ENCODE assay signal across 2 cellular contexts in the genomic region with DNA sequence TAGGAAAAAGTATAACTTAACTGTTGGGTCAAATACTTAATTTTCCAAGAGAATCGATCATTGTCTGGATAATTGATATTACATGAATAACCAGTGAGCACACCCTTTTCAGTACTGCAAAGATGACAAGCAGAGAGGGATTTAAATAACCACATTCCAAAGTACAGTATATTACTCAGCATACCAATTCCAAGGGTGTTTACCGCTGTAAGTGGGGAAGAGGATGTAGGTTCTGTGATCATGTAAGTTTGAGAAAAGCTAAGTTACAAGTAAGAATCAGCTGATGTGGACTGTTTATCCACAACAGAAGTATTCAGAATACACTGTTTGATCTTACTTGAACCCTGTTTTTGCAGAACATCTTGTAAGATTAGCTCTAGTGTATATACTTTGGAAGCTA.
TF ChIP-seq lines count a peak whose summit lies in the region.

No MANE protein-coding gene starts in this region.

TF ChIP-seq in IMR-90, 13 proteins besides CTCF, POLR2A, EP300 and RAD21:
- TF ChIP-seq RCOR1 (IDR thresholded peaks at IDR 0.05; ENCODE audit: insufficient replicate concordance, low read length) (no peak), ELK1 (IDR thresholded peaks at IDR 0.05; ENCODE audit: borderline replicate concordance, low read depth, low read length) (no peak), CEBPB (IDR thresholded peaks at IDR 0.05; ENCODE audit: low read depth, low read length) (no peak), MXI1 (IDR thresholded peaks at IDR 0.05; ENCODE audit: borderline replicate concordance, low read depth, low read length) (no peak), RFX5 (IDR thresholded peaks at IDR 0.05; ENCODE audit: low read depth, low read length) (no peak), FOS (IDR thresholded peaks at IDR 0.05; ENCODE audit: low read depth, low read length) (no peak), MAFK (IDR thresholded peaks at IDR 0.05; ENCODE audit: low read depth, low read length) (no peak), NFE2L2 (IDR thresholded peaks at IDR 0.05; ENCODE audit: low read depth, low read length) (no peak), MAZ (IDR thresholded peaks at IDR 0.05; ENCODE audit: borderline replicate concordance, low read depth, low read length) (no peak), CHD1 (IDR thresholded peaks at IDR 0.05; ENCODE audit: low read depth, low read length) (no peak), SMC3 (IDR thresholded peaks at IDR 0.05; ENCODE audit: low read depth, low read length) (no peak)

TF ChIP-seq in GM12878, 131 proteins besides CTCF, POLR2A, EP300 and RAD21:
- TF ChIP-seq ZNF217 (IDR thresholded peaks at IDR 0.05) (no peak), KAT2A (conservative IDR thresholded peaks at IDR 0.05; ENCODE audit: control insufficient read depth, low read depth, low read length) (no peak), BCL11A (IDR thresholded peaks at IDR 0.05; ENCODE audit: low read depth, low read length) (no peak), NR2C1 (IDR thresholded peaks at IDR 0.05) (no peak), YBX1 (IDR thresholded peaks at IDR 0.05) (no peak), NBN (IDR thresholded peaks at IDR 0.05) (no peak)
